Comparison of ENCODE assay signal across 30 cellular contexts in genomic region chr2:12761109-12761508, GRCh38.
"Had no signal": no experiment of that assay in that cellular context is flagged by ENCODE, and none has a peak within 500 bp of the region (broad histone marks: within the 10 kb centered on the region; RNA-seq: fewer than 3 reads in every experiment).

No MANE protein-coding gene starts in this region.

- H3K9me3 Mint-ChIP-seq: activated CD4-positive, alpha-beta T cell treated with anti-CD3 and anti-CD28 coated beads, Interleukin-2, amount 10 ng/mL, durations not matched to agents 7 days and 5 days; activated naive CD8-positive, alpha-beta T cell treated with anti-CD3 and anti-CD28 coated beads, Interleukin-2, amount 10 ng/mL, durations not matched to agents 7 days and 5 days; T-helper 1 cell treated with Interleukin-12 subunit alpha and Interleukin-12 subunit beta and Interleukin-4 antibody, amounts not matched to agents 30 μg/mL and 1 μg/mL, for 36 hours had no signal

- ATAC-seq: Panc1, Right ventricle myocardium inferior had no signal

- H3K27ac ChIP-seq: adrenal gland, breast epithelium, KMS-11, SK-N-MC had no signal

- H3K4me1 Mint-ChIP-seq: activated B cell treated with CpG ODN at 0.5 μM for 24 hours had no signal

- FAIRE-seq: TTC549 had no signal

- H3K4me1 ChIP-seq: adrenal gland, breast epithelium had no signal

- H3K4me3 ChIP-seq: adrenal gland, breast epithelium, SK-N-MC had no signal

- H3K36me3 ChIP-seq: adrenal gland, breast epithelium had no signal

- H3K27me3 Mint-ChIP-seq: activated CD4-positive, alpha-beta memory T cell treated with anti-CD3 and anti-CD28 coated beads for 36 hours had no signal

- H3K27me3 ChIP-seq: adrenal gland, breast epithelium had no signal

- H3K27ac Mint-ChIP-seq: activated B cell treated with CpG ODN at 0.5 μM for 24 hours; activated CD4-positive, alpha-beta memory T cell treated with anti-CD3 and anti-CD28 coated beads for 36 hours; activated CD4-positive, alpha-beta T cell treated with anti-CD3 and anti-CD28 coated beads, Interleukin-2, amount 10 ng/mL, durations not matched to agents 7 days and 5 days; activated naive CD4-positive, alpha-beta T cell treated with anti-CD3 and anti-CD28 coated beads for 36 hours; activated naive CD8-positive, alpha-beta T cell treated with anti-CD3 and anti-CD28 coated beads, Interleukin-2, amount 10 ng/mL, durations not matched to agents 7 days and 5 days; T-helper 1 cell treated with Interleukin-12 subunit alpha and Interleukin-12 subunit beta and Interleukin-4 antibody, amounts not matched to agents 30 μg/mL and 1 μg/mL, for 36 hours had no signal

- DNase-seq: activated B cell treated with CpG ODN at 0.5 μM for 24 hours; activated CD4-positive, alpha-beta memory T cell treated with anti-CD3 and anti-CD28 coated beads for 36 hours; activated CD4-positive, alpha-beta T cell treated with anti-CD3 and anti-CD28 coated beads, Interleukin-2, amount 10 ng/mL, durations not matched to agents 7 days and 5 days; activated gamma-delta T cell; activated naive CD4-positive, alpha-beta T cell treated with anti-CD3 and anti-CD28 coated beads for 36 hours; activated naive CD8-positive, alpha-beta T cell treated with anti-CD3 and anti-CD28 coated beads, Interleukin-2, amount 10 ng/mL, durations not matched to agents 7 days and 5 days; activated T-cell treated with anti-CD3 and anti-CD28 coated beads for 4 hours; adrenal gland; anterior cingulate cortex; caudate nucleus; NCI-H1092 treated with DMSO at 0.1 percent for 48 hours; NCI-H1436; NCI-H1694 treated with DMSO at 0.1 percent for 48 hours; NCI-H2029 treated with DMSO at 0.1 percent for 48 hours; NCI-H345; NCI-H510A; NCI-H526 treated with DMSO at 0.1 percent for 48 hours; NCI-H82; NK-92 treated with Interleukin-12 subunit alpha and Interleukin-12 subunit beta, amount 100 ng/mL, for 24 hours; OCI-M1; RPMI8226; SW 1271; T1000 had no signal

- H3K9me3 ChIP-seq: adrenal gland, breast epithelium had no signal

- H3K4me3 Mint-ChIP-seq: activated B cell treated with CpG ODN at 0.5 μM for 24 hours; activated CD4-positive, alpha-beta memory T cell treated with anti-CD3 and anti-CD28 coated beads for 36 hours; activated CD4-positive, alpha-beta T cell treated with anti-CD3 and anti-CD28 coated beads, Interleukin-2, amount 10 ng/mL, durations not matched to agents 7 days and 5 days; activated naive CD4-positive, alpha-beta T cell treated with anti-CD3 and anti-CD28 coated beads for 36 hours; activated naive CD8-positive, alpha-beta T cell treated with anti-CD3 and anti-CD28 coated beads, Interleukin-2, amount 10 ng/mL, durations not matched to agents 7 days and 5 days; T-helper 1 cell treated with Interleukin-12 subunit alpha and Interleukin-12 subunit beta and Interleukin-4 antibody, amounts not matched to agents 30 μg/mL and 1 μg/mL, for 36 hours had no signal

- H3K36me3 Mint-ChIP-seq: activated CD4-positive, alpha-beta memory T cell treated with anti-CD3 and anti-CD28 coated beads for 36 hours; activated naive CD8-positive, alpha-beta T cell treated with anti-CD3 and anti-CD28 coated beads, Interleukin-2, amount 10 ng/mL, durations not matched to agents 7 days and 5 days had no signal
